23 cellular contexts compared by ENCODE assay signal in the genomic region with DNA sequence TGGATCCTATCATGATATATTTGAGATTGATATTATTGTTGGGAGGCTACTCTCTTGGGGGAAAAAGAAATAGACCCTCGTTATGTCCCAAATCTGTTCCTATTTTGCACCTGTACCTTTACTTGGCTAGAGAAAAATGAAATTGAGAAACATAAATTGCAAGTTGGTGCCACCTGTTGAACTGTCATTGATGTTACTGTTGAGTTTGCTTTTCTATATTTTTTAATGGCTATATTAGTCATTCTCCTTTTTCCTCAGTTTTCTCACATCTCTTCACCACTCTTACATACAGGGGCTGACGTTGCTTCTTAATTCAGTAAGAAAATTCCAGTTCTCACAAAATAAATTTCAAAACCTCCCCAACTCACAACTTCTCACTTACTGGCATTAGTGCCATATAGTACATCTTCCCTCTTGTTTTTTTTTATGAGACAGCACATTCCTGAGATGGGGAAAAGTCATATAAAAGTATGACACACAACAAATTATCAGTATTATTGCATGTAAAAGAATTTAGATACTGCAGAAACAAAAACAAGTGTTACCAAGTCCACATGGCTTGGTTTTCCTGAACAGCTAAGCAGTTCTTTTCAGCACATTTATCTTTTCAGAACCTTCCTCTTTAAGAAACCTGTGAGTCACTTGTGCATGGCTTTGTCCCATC.
DNase-seq lines count a peak whose midpoint lies in the region; ATAC-seq and TF ChIP-seq lines count a peak whose summit lies in the region.
"Had no signal": no experiment of that assay in that cellular context is flagged by ENCODE, and none has a peak within 500 bp of the region (broad histone marks: within the 10 kb centered on the region; RNA-seq: fewer than 3 reads in every experiment).

No MANE protein-coding gene starts in this region.

- no peak overlapping the region for H2AK5ac ChIP-seq in mesenchymal stem cell (ENCODE audit: low read length, severe bottlenecking)

- H3K9ac ChIP-seq in mammary epithelial cell (ENCODE audit: insufficient read depth, low read length): no peak overlapping the region
- no peak overlapping the region for H3K9ac ChIP-seq in mesenchymal stem cell (ENCODE audit: low read length)
- H3K9ac ChIP-seq: KMS-11 had no signal

- H3K4me2 ChIP-seq in mammary epithelial cell (ENCODE audit: insufficient read depth, low read depth, low read length): no peak overlapping the region
- no peak overlapping the region for H3K4me2 ChIP-seq in mesenchymal stem cell (ENCODE audit: low read length, poor library complexity, severe bottlenecking)
- H3K4me2 ChIP-seq: KMS-11 had no signal

- in situ Hi-C loops in mammary epithelial cell (cut with MboI; ENCODE audit: low sequenced_read_pairs in 2 of 2): no loop called here

- H3K14ac ChIP-seq in mesenchymal stem cell (ENCODE audit: low read length in 2 of 2): no peak overlapping the region

- no peak overlapping the region for H4K91ac ChIP-seq in mesenchymal stem cell (ENCODE audit: low read length)

- H4K8ac ChIP-seq in mesenchymal stem cell (ENCODE audit: low read length): no peak overlapping the region

- no peaks in the 10 kb centered on the region for H3K79me2 ChIP-seq in mammary epithelial cell (ENCODE audit: insufficient read depth, low read length)

- DNase-seq in EH (ENCODE audit: low read depth): peak; percentile 97
- peak; percentile 79 for DNase-seq in M059J (ENCODE audit: low read depth)
- peak; percentile 5 for DNase-seq in mammary epithelial cell
- peak; percentile 24 for DNase-seq in mesenchymal stem cell
- DNase-seq in T-helper 1 cell: no peak
- no peak for DNase-seq in stimulated activated naive B cell treated with anti-CD40 and anti-IgM and Interleukin-4, amounts not matched to agents 10 μg/mL and 1 μg/mL and 100 μg/mL, for 72 hours
- no peak for DNase-seq in iPS-NIHi11 (ENCODE audit: low spot score)
- DNase-seq: activated CD4-positive, CD25-positive, alpha-beta regulatory T cell treated with anti-CD3 and anti-CD28 coated beads, Interleukin-2, amount 50 U/mL, for 72 hours; activated CD8-positive, alpha-beta memory T cell treated with anti-CD3 and anti-CD28 coated beads, Interleukin-2, amount 10 ng/mL, durations not matched to agents 7 days and 5 days; activated naive CD4-positive, alpha-beta T cell; islet precursor cell; NCI-H146; NCI-H446 treated with DMSO at 0.1 percent for 48 hours; occipital lobe; stimulated activated naive CD4-positive, alpha-beta T cell treated with Interleukin-2 at 50 U/mL for 16 hours; SW 1271; uterus had no signal

- H3K4me1 Mint-ChIP-seq in stimulated activated naive B cell treated with anti-CD40 and anti-IgM and Interleukin-4, amounts not matched to agents 10 μg/mL and 1 μg/mL and 100 μg/mL, for 72 hours: no peaks in the 10 kb centered on the region
- H3K4me1 Mint-ChIP-seq: activated CD8-positive, alpha-beta memory T cell treated with anti-CD3 and anti-CD28 coated beads, Interleukin-2, amount 10 ng/mL, durations not matched to agents 7 days and 5 days; brain; CD14-positive monocyte had no signal

- H2BK15ac ChIP-seq in mesenchymal stem cell (ENCODE audit: low read depth, poor library complexity, severe bottlenecking): no peak overlapping the region

- H2BK5ac ChIP-seq in mesenchymal stem cell (ENCODE audit: low read depth, low read length, poor library complexity, severe bottlenecking): no peak overlapping the region

- H3K9me3 ChIP-seq in mammary epithelial cell (replicated peaks; ENCODE audit: insufficient read depth, low read length): no peaks in the 10 kb centered on the region
- H3K9me3 ChIP-seq in mesenchymal stem cell (ENCODE audit: control insufficient read depth, low read length): no peaks in the 10 kb centered on the region
- H3K9me3 ChIP-seq: uterus had no signal

- H3K27me3 ChIP-seq in mammary epithelial cell (ENCODE audit: insufficient read depth, low read length) (no peaks in the 10 kb centered on the region), mesenchymal stem cell (ENCODE audit: control insufficient read depth in 1 of 2, insufficient read depth in 1 of 2, low read length in 2 of 2) (no peaks in the 10 kb centered on the region)
- H3K27me3 ChIP-seq: uterus had no signal

- 61% methylated on average over 2 of the region's 2 CpGs for WGBS in mammary epithelial cell (ENCODE audit: low coverage, missing lambda C conversion rate)
- WGBS in mesenchymal stem cell: 65% methylated on average over 1 of the region's 2 CpGs

- H3K4me3 ChIP-seq in mammary epithelial cell (replicated peaks in 1 of 3; ENCODE audit: insufficient read depth in 1 of 3, low read depth in 2 of 3, low read length in 3 of 3) (no peak overlapping the region), mesenchymal stem cell (ENCODE audit: insufficient read depth in 1 of 2, low read depth in 1 of 2, low read length in 2 of 2) (no peak overlapping the region)
- H3K4me3 ChIP-seq: uterus had no signal

- H3K36me3 ChIP-seq in mammary epithelial cell (ENCODE audit: insufficient read depth, low read length): no peaks in the 10 kb centered on the region
- H3K36me3 ChIP-seq in mesenchymal stem cell (ENCODE audit: control insufficient read depth in 1 of 2, insufficient read depth in 2 of 2, low read depth in 1 of 2, low read length in 2 of 2): no peaks in the 10 kb centered on the region
- H3K36me3 ChIP-seq: uterus had no signal

- H3K4me1 ChIP-seq in mammary epithelial cell (ENCODE audit: insufficient read depth, low read length): no peaks in the 10 kb centered on the region
- H3K4me1 ChIP-seq in mesenchymal stem cell (ENCODE audit: control insufficient read depth, insufficient read depth, low read depth, low read length): no peaks in the 10 kb centered on the region
- H3K4me1 ChIP-seq: uterus had no signal

- no peak overlapping the region for H2BK12ac ChIP-seq in mesenchymal stem cell (ENCODE audit: low read length in 2 of 2)

- dilution Hi-C loops in mammary epithelial cell (cut with HindIII; ENCODE audit: low sequenced_read_pairs): no loop called here

- no peak overlapping the region for H3K4me3 Mint-ChIP-seq in stimulated activated naive B cell treated with anti-CD40 and anti-IgM and Interleukin-4, amounts not matched to agents 10 μg/mL and 1 μg/mL and 100 μg/mL, for 72 hours
- H3K4me3 Mint-ChIP-seq: activated CD8-positive, alpha-beta memory T cell treated with anti-CD3 and anti-CD28 coated beads, Interleukin-2, amount 10 ng/mL, durations not matched to agents 7 days and 5 days; brain; CD14-positive monocyte; mesothelial cell of epicardium had no signal

- no peak for ATAC-seq in stimulated activated naive B cell treated with anti-CD40 and anti-IgM and Interleukin-4, amounts not matched to agents 10 μg/mL and 1 μg/mL and 100 μg/mL, for 72 hours (replicated peaks)
- no peak for ATAC-seq in HG03196 (IDR thresholded peaks at IDR 0.05; ENCODE audit: unreplicated experiment)
- ATAC-seq: activated CD8-positive, alpha-beta memory T cell treated with anti-CD3 and anti-CD28 coated beads, Interleukin-2, amount 10 ng/mL, durations not matched to agents 7 days and 5 days; Panc1 had no signal

- no peak overlapping the region for H3K4ac ChIP-seq in mesenchymal stem cell (ENCODE audit: low read depth in 1 of 2, low read length in 2 of 2)

- peaks cover 0 to 2% of the 10 kb centered on the region in 2 donors for H3K9me3 Mint-ChIP-seq in stimulated activated naive B cell treated with anti-CD40 and anti-IgM and Interleukin-4, amounts not matched to agents 10 μg/mL and 1 μg/mL and 100 μg/mL, for 72 hours
- H3K9me3 Mint-ChIP-seq: brain had no signal

- no peaks in the 10 kb centered on the region for H3K36me3 Mint-ChIP-seq in stimulated activated naive B cell treated with anti-CD40 and anti-IgM and Interleukin-4, amounts not matched to agents 10 μg/mL and 1 μg/mL and 100 μg/mL, for 72 hours
- H3K36me3 Mint-ChIP-seq: activated CD8-positive, alpha-beta memory T cell treated with anti-CD3 and anti-CD28 coated beads, Interleukin-2, amount 10 ng/mL, durations not matched to agents 7 days and 5 days; brain; CD14-positive monocyte; mesothelial cell of epicardium had no signal

- no peaks in the 10 kb centered on the region for H3K79me1 ChIP-seq in mesenchymal stem cell (replicated peaks; ENCODE audit: low read length, poor library complexity, severe bottlenecking)

- intact Hi-C loops in mammary epithelial cell (cut with micrococcal nuclease): no loop called here

- no peak for TF ChIP-seq CTCF in mammary epithelial cell (conservative IDR thresholded peaks at IDR 0.05 in 1 of 2, IDR thresholded peaks at IDR 0.05 in 1 of 2; ENCODE audit: extremely low read depth in 1 of 2, insufficient read depth in 1 of 2, low read depth in 1 of 2, low read length in 2 of 2)

- H4K20me1 ChIP-seq in mammary epithelial cell (ENCODE audit: insufficient read depth, low read length): no peaks in the 10 kb centered on the region

- H3K18ac ChIP-seq in mesenchymal stem cell (ENCODE audit: low read depth in 1 of 2, low read length in 2 of 2): no peak overlapping the region

- H3K23ac ChIP-seq in mesenchymal stem cell (ENCODE audit: low read length in 2 of 2): no peak overlapping the region

- CTCF ChIA-PET in mammary epithelial cell (lab: Charles Lee; ENCODE audit: low non-redundant PET): interaction anchor here (0.6 kb wide), 1 partner anchor 349 kb away, joined by 16 read pairs; no protein-coding TSS in a partner anchor

- no peak overlapping the region for H2BK120ac ChIP-seq in mesenchymal stem cell (ENCODE audit: low read depth, low read length)

- no TSS peak for BruUV-seq in mammary epithelial cell (replicated peaks; lab: Mats Ljungman, UMichigan)

- H3K27me3 Mint-ChIP-seq in stimulated activated naive B cell treated with anti-CD40 and anti-IgM and Interleukin-4, amounts not matched to agents 10 μg/mL and 1 μg/mL and 100 μg/mL, for 72 hours: no peaks in the 10 kb centered on the region
- H3K27me3 Mint-ChIP-seq: activated CD8-positive, alpha-beta memory T cell treated with anti-CD3 and anti-CD28 coated beads, Interleukin-2, amount 10 ng/mL, durations not matched to agents 7 days and 5 days had no signal

- H3K27ac ChIP-seq in mammary epithelial cell (ENCODE audit: insufficient read depth, low read depth, low read length): no peak overlapping the region
- H3K27ac ChIP-seq in mesenchymal stem cell (ENCODE audit: low read length, poor library complexity, severe bottlenecking): no peak overlapping the region
- H3K27ac ChIP-seq: KMS-11, uterus had no signal

- no peak overlapping the region for H3K27ac Mint-ChIP-seq in stimulated activated naive B cell treated with anti-CD40 and anti-IgM and Interleukin-4, amounts not matched to agents 10 μg/mL and 1 μg/mL and 100 μg/mL, for 72 hours
- H3K27ac Mint-ChIP-seq: activated CD8-positive, alpha-beta memory T cell treated with anti-CD3 and anti-CD28 coated beads, Interleukin-2, amount 10 ng/mL, durations not matched to agents 7 days and 5 days; brain; CD14-positive monocyte; mesothelial cell of epicardium had no signal

- H2AFZ ChIP-seq in mammary epithelial cell (ENCODE audit: low read depth, low read length): no peak overlapping the region
- H2AFZ ChIP-seq in mesenchymal stem cell (ENCODE audit: low read depth, low read length): no peak overlapping the region

Comparison
In these comparisons a context has a peak if more than half of its experiments do, and no peak if none do; other contexts are left out.
1. DNase-seq: peak in EH (single experiment), M059J (single experiment), mammary epithelial cell (single experiment) and mesenchymal stem cell (single experiment); none in T-helper 1 cell (0 of 5), stimulated activated naive B cell treated with anti-CD40 and anti-IgM and Interleukin-4, amounts not matched to agents 10 μg/mL and 1 μg/mL and 100 μg/mL, for 72 hours (single experiment) and iPS-NIHi11 (single experiment).